ENCODE assay signal across 12 cellular contexts in genomic region chr21:35198004-35198403, GRCh38.
DNase-seq lines count a peak whose midpoint lies in the region; ATAC-seq, FAIRE-seq and TF ChIP-seq lines count a peak whose summit lies in the region.
"Had no signal": no experiment of that assay in that cellular context is flagged by ENCODE, and none has a peak within 500 bp of the region (broad histone marks: within the 10 kb centered on the region; RNA-seq: fewer than 3 reads in every experiment).

No MANE protein-coding gene starts in this region.

- intact Hi-C loops in left lung (cut with DNase I) = no loop called here

- peak; percentile 41 for ATAC-seq in left lung
- no peak for ATAC-seq in GM19395 (IDR thresholded peaks at IDR 0.05; ENCODE audit: unreplicated experiment)
- ATAC-seq in GM19328 (IDR thresholded peaks at IDR 0.05; ENCODE audit: unreplicated experiment) = no peak

- H3K27me3 ChIP-seq in bronchial epithelial cell (ENCODE audit: control insufficient read depth, insufficient read depth, low read length) (no peaks in the 10 kb centered on the region), left lung (no peaks in the 10 kb centered on the region)
- H3K27me3 ChIP-seq: ovary had no signal

- H3K36me3 ChIP-seq in bronchial epithelial cell (ENCODE audit: control insufficient read depth, insufficient read depth, low read length) (no peaks in the 10 kb centered on the region), left lung (no peaks in the 10 kb centered on the region)
- H3K36me3 ChIP-seq: ovary had no signal

- H3K27ac ChIP-seq in left lung = peak overlapping the region in 1 of 2 donors; percentile 29
- H3K27ac ChIP-seq: ovary had no signal

- H3K4me1 ChIP-seq in left lung = no peaks in the 10 kb centered on the region

- TF ChIP-seq CTCF in AG04449 (IDR thresholded peaks at IDR 0.05; ENCODE audit: insufficient read depth, low read length, missing control alignments) = no peak
- no peak for TF ChIP-seq CTCF in bronchial epithelial cell (IDR thresholded peaks at IDR 0.05; ENCODE audit: insufficient read depth, low read length, severe bottlenecking)
- TF ChIP-seq CTCF in left lung (IDR thresholded peaks at IDR 0.05) = no peak

- CTCF ChIA-PET in AG04449 (lab: Yijun Ruan, JAX) = interaction anchor here (0.8 to 1.1 kb wide), 3 partner anchors 308 to 505 kb away, joined by 3 to 5 read pairs (median 3); no protein-coding TSS in a partner anchor

- FAIRE-seq in bronchial epithelial cell (lab: Jason Lieb, UNC) = no peak

- POLR2A ChIA-PET in AG04449 (lab: Yijun Ruan, JAX) = no interaction called here

- H3K4me3 ChIP-seq in AG04449 (ENCODE audit: low read depth, low read length) (no peak overlapping the region), bronchial epithelial cell (ENCODE audit: low read depth, low read length) (no peak overlapping the region), left lung (no peak overlapping the region)
- H3K4me3 ChIP-seq: ovary had no signal

- no peaks in the 10 kb centered on the region for H3K9me3 ChIP-seq in left lung
- H3K9me3 ChIP-seq: ovary had no signal

- DNase-seq in AG04449 (ENCODE audit: low read depth, low spot score) (peak; percentile 79), HPDE6-E6E7 (ENCODE audit: extremely low spot score) (peak; percentile 77), bronchial epithelial cell (ENCODE audit: low read depth) (peak; percentile 99), left lung (no peak), cortex of kidney (lab: John Stamatoyannopoulos, UW) (no peak), COLO668 (lab: John Stamatoyannopoulos, UW; ENCODE audit: unreplicated experiment) (no peak)
- DNase-seq: activated naive CD8-positive, alpha-beta T cell treated with anti-CD3 and anti-CD28 coated beads, Interleukin-2, amount 10 ng/mL, durations not matched to agents 7 days and 5 days; CD8-positive, alpha-beta memory T cell; NCI-H446; ovary had no signal

Comparison
In these comparisons a context has a peak if more than half of its experiments do, and no peak if none do; other contexts are left out.
1. DNase-seq: peak in AG04449 (single experiment), HPDE6-E6E7 (single experiment) and bronchial epithelial cell (single experiment); none in left lung (0 of 2), cortex of kidney (single experiment) and COLO668 (single experiment).